11 cellular contexts compared by ENCODE assay signal in the genomic region with DNA sequence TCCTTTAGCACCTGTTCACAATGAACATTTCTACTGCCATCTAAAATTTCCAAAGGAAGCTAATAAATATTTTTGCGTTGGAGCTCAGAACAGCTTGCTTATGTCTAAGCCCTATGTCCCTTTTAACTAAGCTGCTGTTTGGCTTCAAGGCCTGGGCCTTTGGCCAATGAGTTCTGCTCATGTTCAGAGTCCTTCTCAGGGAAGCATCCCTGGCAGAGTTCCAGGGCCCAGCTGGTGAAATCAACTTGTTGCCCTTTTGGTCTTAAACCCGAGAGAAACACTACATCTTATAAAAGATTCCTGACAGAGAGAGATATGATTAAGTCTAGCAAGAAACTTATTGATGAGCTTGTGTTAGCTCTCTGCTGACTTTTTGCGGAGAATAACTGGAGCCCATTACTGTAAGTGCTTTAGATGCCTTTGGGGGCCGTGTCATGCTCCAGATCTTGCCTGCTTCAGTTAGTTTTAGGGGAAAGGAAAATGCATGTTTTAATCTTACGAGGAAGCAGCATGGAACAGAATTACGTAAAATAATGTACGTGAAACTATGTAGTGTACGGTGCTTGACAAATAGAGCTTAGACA.
DNase-seq lines count a peak whose midpoint lies in the region; ATAC-seq and TF ChIP-seq lines count a peak whose summit lies in the region.
"Had no signal": no experiment of that assay in that cellular context is flagged by ENCODE, and none has a peak within 500 bp of the region (broad histone marks: within the 10 kb centered on the region; RNA-seq: fewer than 3 reads in every experiment).

No MANE protein-coding gene starts in this region.

- intact Hi-C loops in mucosa of descending colon (cut with DNase I, micrococcal nuclease): no loop called here

- DNase-seq in AG08395 (ENCODE audit: low spot score): peak; percentile 42
- DNase-seq in NCI-H2227 treated with DMSO at 0.1 percent for 48 hours (lab: John Stamatoyannopoulos, UW): peak; percentile 73
- DNase-seq in fibroblast of gingiva (ENCODE audit: low read depth): peak; percentile 86
- peak; percentile 83 to 90 (median 86) for DNase-seq in mucosa of descending colon
- no peak for DNase-seq in type B pancreatic cell (ENCODE audit: extremely low spot score, unreplicated experiment)
- no peak for DNase-seq in NCI-H2107 (lab: John Stamatoyannopoulos, UW)
- DNase-seq: activated CD4-positive, alpha-beta T cell treated with anti-CD3 and anti-CD28 coated beads for 4 hours; CD4-positive, CD25-positive, alpha-beta regulatory T cell had no signal

- peaks cover 36% of the 10 kb centered on the region for H3K4me1 Mint-ChIP-seq in type B pancreatic cell (ENCODE audit: unreplicated experiment)

- H3K36me3 Mint-ChIP-seq in type B pancreatic cell: peaks cover 40% of the 10 kb centered on the region

- no peak overlapping the region for H3K27ac Mint-ChIP-seq in type B pancreatic cell
- H3K27ac Mint-ChIP-seq: CD4-positive, CD25-positive, alpha-beta regulatory T cell; dendritic cell treated with granulocyte-macrophage colony-stimulating factor and Interleukin-4, amounts not matched to agents 40 ng/mL and 50 ng/mL, for 4 days had no signal

- no peak overlapping the region for H3K4me3 ChIP-seq in mucosa of descending colon

- H3K4me1 ChIP-seq in mucosa of descending colon (ENCODE audit: low read depth): peaks cover 30% of the 10 kb centered on the region

- H3K9me3 ChIP-seq in mucosa of descending colon: no peaks in the 10 kb centered on the region

- ATAC-seq in mucosa of descending colon (peak; percentile 33), GM19351 (IDR thresholded peaks at IDR 0.05; ENCODE audit: unreplicated experiment) (no peak), HG03175 (IDR thresholded peaks at IDR 0.05; ENCODE audit: unreplicated experiment) (no peak)

- no peaks in the 10 kb centered on the region for H3K27me3 Mint-ChIP-seq in type B pancreatic cell
- H3K27me3 Mint-ChIP-seq: dendritic cell treated with granulocyte-macrophage colony-stimulating factor and Interleukin-4, amounts not matched to agents 40 ng/mL and 50 ng/mL, for 4 days had no signal

- H3K4me3 Mint-ChIP-seq in type B pancreatic cell: no peak overlapping the region
- H3K4me3 Mint-ChIP-seq: CD4-positive, CD25-positive, alpha-beta regulatory T cell; dendritic cell treated with granulocyte-macrophage colony-stimulating factor and Interleukin-4, amounts not matched to agents 40 ng/mL and 50 ng/mL, for 4 days had no signal

- H3K9me3 Mint-ChIP-seq in type B pancreatic cell: peaks cover 4% of the 10 kb centered on the region
- H3K9me3 Mint-ChIP-seq: dendritic cell treated with granulocyte-macrophage colony-stimulating factor and Interleukin-4, amounts not matched to agents 40 ng/mL and 50 ng/mL, for 4 days had no signal

- TF ChIP-seq CTCF in mucosa of descending colon (IDR thresholded peaks at IDR 0.05): no peak
- no peak for TF ChIP-seq CTCF in type B pancreatic cell (conservative IDR thresholded peaks at IDR 0.05)

- no peaks in the 10 kb centered on the region for H3K36me3 ChIP-seq in mucosa of descending colon (ENCODE audit: low read depth)

Comparison
In these comparisons a context has a peak if more than half of its experiments do, and no peak if none do; other contexts are left out.
1. DNase-seq: peak in AG08395 (single experiment), NCI-H2227 treated with DMSO at 0.1 percent for 48 hours (single experiment), fibroblast of gingiva (single experiment) and mucosa of descending colon (3 of 3); none in type B pancreatic cell (single experiment) and NCI-H2107 (single experiment).